In genomic region chr1:11759791-11760190, GRCh38 we compare ENCODE assay signal across 11 cellular contexts. TPM values are rescaled to one million over a fixed set of nuclear protein-coding genes. Genes with fewer than 3 reads are reported as not detected.
"Had no signal": no experiment of that assay in that cellular context is flagged by ENCODE, and none has a peak within 500 bp of the region (broad histone marks: within the 10 kb centered on the region; RNA-seq: fewer than 3 reads in every experiment).

No MANE protein-coding gene starts in this region.

- H3K9me3 Mint-ChIP-seq: HFFc6 had no signal

- H3K4me3 ChIP-seq: GM23338 had no signal

- H3K27ac ChIP-seq: KMS-11 had no signal

- H3K27ac Mint-ChIP-seq: GM23338, H9, HFFc6 had no signal

- ATAC-seq: GM23338 had no signal

- H3K4me3 Mint-ChIP-seq: GM23338, H9, HFFc6 had no signal

- H3K4me2 ChIP-seq: GM23338, KMS-11 had no signal

- H3K9ac ChIP-seq: KMS-11 had no signal

- H2AFZ ChIP-seq: GM23338 had no signal

- FAIRE-seq: H1, H54, HTR-8/SVneo had no signal

- DNase-seq: H9, HCEC 1CT, HFFc6, IMR-90, KBM-7 had no signal

RNA-seq across cellular contexts. Expression of gene C1orf167, which starts 2.2 kb away (rescaled TPM):
- total RNA-seq: HT-29 had no signal
